In genomic region chr10:130924138-130924819, GRCh38 we compare ENCODE assay signal across 13 cellular contexts.
DNase-seq lines count a peak whose midpoint lies in the region; ATAC-seq and TF ChIP-seq lines count a peak whose summit lies in the region.
"Had no signal": no experiment of that assay in that cellular context is flagged by ENCODE, and none has a peak within 500 bp of the region (broad histone marks: within the 10 kb centered on the region; RNA-seq: fewer than 3 reads in every experiment).

No MANE protein-coding gene starts in this region.

- ATAC-seq in GM19455 (IDR thresholded peaks at IDR 0.05; ENCODE audit: unreplicated experiment) (no peak), PC-3 (no peak)

- BruUV-seq in PC-3 (replicated peaks; lab: Mats Ljungman, UMichigan) = no TSS peak

- no peak overlapping the region for H3K4me3 ChIP-seq in breast epithelium
- no peak overlapping the region for H3K4me3 ChIP-seq in PC-3 (ENCODE audit: low read length)

- H3K9ac ChIP-seq in PC-3 (ENCODE audit: low read length) = no peak overlapping the region

- CTCF ChIA-PET in PC-3 (lab: Charles Lee) = no interaction called here

- no peaks in the 10 kb centered on the region for H4K20me1 ChIP-seq in PC-3 (ENCODE audit: low read length)

- POLR2A ChIA-PET in PC-3 (lab: Charles Lee; ENCODE audit: unreplicated experiment) = no interaction called here

- no peaks in the 10 kb centered on the region for H3K36me3 ChIP-seq in breast epithelium
- no peaks in the 10 kb centered on the region for H3K36me3 ChIP-seq in PC-3 (ENCODE audit: low read depth, low read length)

- H3K9me3 ChIP-seq in breast epithelium (no peaks in the 10 kb centered on the region), PC-3 (ENCODE audit: low read length) (no peaks in the 10 kb centered on the region)

- in situ Hi-C loops in T47D (cut with HindIII; ENCODE audit: low pct_unique_long_range_greater_than_20kb, low sequenced_read_pairs) = no loop called here

- intact Hi-C loops in breast epithelium (cut with DNase I; ENCODE audit: low total_unique reads) = no loop called here
- intact Hi-C loops in PC-3 (cut with micrococcal nuclease) = no loop called here

- H3K9me2 ChIP-seq in PC-3 (replicated peaks; ENCODE audit: low read length) = no peaks in the 10 kb centered on the region

- H3K4me1 ChIP-seq in breast epithelium = no peaks in the 10 kb centered on the region
- no peaks in the 10 kb centered on the region for H3K4me1 ChIP-seq in PC-3 (ENCODE audit: insufficient read depth, low read length)

- H3K27ac ChIP-seq in breast epithelium (no peak overlapping the region), PC-3 (ENCODE audit: low read length) (no peak overlapping the region)

- peak; percentile 39 to 53 for DNase-seq in T47D (ENCODE audit: low read depth in 1 of 2, low spot score in 1 of 2)
- no peak for DNase-seq in breast epithelium (ENCODE audit: low spot score in 2 of 2)
- DNase-seq in RPMI8226 = peak; percentile 16
- peak; percentile 87 for DNase-seq in left kidney (ENCODE audit: low read depth, low spot score)
- peak; percentile 41 for DNase-seq in ureter (ENCODE audit: low spot score)
- DNase-seq in NCI-H187 (lab: John Stamatoyannopoulos, UW) = no peak
- no peak for DNase-seq in PC-3
- DNase-seq: Calu3; mammary epithelial cell; NCI-H1092 treated with DMSO at 0.1 percent for 48 hours; NCI-H226; stimulated activated CD4-positive, alpha-beta T cell treated with anti-CD3 and anti-CD28 coated beads, Interleukin-4, amount 100 ng/mL, for 1 hour had no signal

- TF ChIP-seq CTCF in breast epithelium (IDR thresholded peaks at IDR 0.05) = no peak
- TF ChIP-seq CTCF in PC-3 (conservative IDR thresholded peaks at IDR 0.05; ENCODE audit: low read depth, low read length) = no peak

- peaks cover 0 to 39% of the 10 kb centered on the region in 2 donors for H3K27me3 ChIP-seq in breast epithelium
- no peaks in the 10 kb centered on the region for H3K27me3 ChIP-seq in PC-3 (ENCODE audit: low read length)

- H3K79me2 ChIP-seq in PC-3 (ENCODE audit: low read length) = no peaks in the 10 kb centered on the region

- no peak overlapping the region for H2AFZ ChIP-seq in PC-3 (ENCODE audit: low read length)

- H3K4me2 ChIP-seq in PC-3 (ENCODE audit: low read length) = no peak overlapping the region

- no peak for TF ChIP-seq POLR2A in breast epithelium (IDR thresholded peaks at IDR 0.05)

- no peaks in the 10 kb centered on the region for H3F3A ChIP-seq in PC-3 (ENCODE audit: low read length, unreplicated experiment)

Comparison
In these comparisons a context has a peak if more than half of its experiments do, and no peak if none do; other contexts are left out.
1. DNase-seq: peak in T47D (2 of 2), RPMI8226 (single experiment), left kidney (single experiment) and ureter (single experiment); none in breast epithelium (0 of 2), NCI-H187 (0 of 2) and PC-3 (single experiment).